ENCODE assay signal across 8 cellular contexts in the genomic region with DNA sequence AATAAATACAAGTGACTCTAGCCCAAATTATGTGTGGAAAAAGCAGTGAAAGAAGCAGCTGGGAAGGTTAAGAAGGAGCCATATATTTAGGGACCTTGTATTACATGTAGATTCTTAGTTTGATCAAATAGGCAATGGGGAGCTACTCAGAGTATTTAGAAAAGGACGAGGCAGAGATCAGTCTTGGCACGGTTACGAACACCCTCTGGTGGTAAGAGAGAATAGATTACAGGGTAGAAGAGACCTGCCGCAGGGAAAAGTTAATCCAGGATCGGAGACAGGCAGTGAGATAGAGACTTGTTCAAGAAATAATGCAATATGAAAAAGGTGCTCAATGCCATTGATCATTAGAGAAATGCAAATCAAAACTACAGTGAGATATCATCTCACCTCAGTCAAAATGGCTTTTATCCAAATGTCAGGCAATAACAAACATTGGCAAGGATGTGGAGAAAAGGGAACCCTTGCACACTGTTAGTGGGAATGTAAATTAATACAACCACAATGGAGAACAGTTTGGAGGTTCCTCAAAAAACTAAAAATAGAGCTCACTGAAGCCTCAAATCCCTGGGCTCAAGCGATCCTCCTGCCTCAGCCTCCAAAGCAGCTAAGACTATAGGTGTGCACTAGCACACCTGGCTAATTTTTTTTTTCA. TPM values are rescaled to one million over a fixed set of nuclear protein-coding genes. Genes with fewer than 3 reads are reported as not detected.
DNase-seq lines count a peak whose midpoint lies in the region; ATAC-seq and TF ChIP-seq lines count a peak whose summit lies in the region.

No MANE protein-coding gene starts in this region.

- H3K4me1 ChIP-seq in transverse colon: peaks cover 0 to 4% (median 0%) of the 10 kb centered on the region in 4 donors

- no peak for TF ChIP-seq EP300 in transverse colon (IDR thresholded peaks at IDR 0.05; ENCODE audit: low read depth)

- intact Hi-C loops in transverse colon (cut with DNase I; ENCODE audit: low total_unique reads): no loop called here

- H3K36me3 Mint-ChIP-seq in WTC11: peaks cover 7% of the 10 kb centered on the region; the same call in 1 of the 2 replicates
- H3K36me3 Mint-ChIP-seq in activated naive CD8-positive, alpha-beta T cell treated with anti-CD3 and anti-CD28 coated beads for 36 hours: peaks cover 20% of the 10 kb centered on the region

- H3K36me3 ChIP-seq in transverse colon: peaks cover 0 to 8% (median 0%) of the 10 kb centered on the region in 4 donors

- H3K4me3 Mint-ChIP-seq in WTC11: no peak overlapping the region
- H3K4me3 Mint-ChIP-seq in activated naive CD8-positive, alpha-beta T cell treated with anti-CD3 and anti-CD28 coated beads for 36 hours: no peak overlapping the region

- H3K9me3 ChIP-seq in transverse colon: no peaks in the 10 kb centered on the region

- POLR2A ChIA-PET in WTC11 (lab: Charles Lee): no interaction called here

- WGBS in transverse colon (ENCODE audit: low coverage in 1 of 2), 2 donors: 52 to 53% methylated on average over 6 of the region's 6 CpGs

- H3K27me3 Mint-ChIP-seq in WTC11 (ENCODE audit: low read depth): no peaks in the 10 kb centered on the region
- H3K27me3 Mint-ChIP-seq in activated naive CD8-positive, alpha-beta T cell treated with anti-CD3 and anti-CD28 coated beads for 36 hours: no peaks in the 10 kb centered on the region

- DNase-seq in NCI-H748 (lab: John Stamatoyannopoulos, UW; ENCODE audit: unreplicated experiment): peak; percentile 10
- no peak for DNase-seq in NCI-H748 treated with DMSO at 0.1 percent for 48 hours (lab: John Stamatoyannopoulos, UW)
- DNase-seq in WTC11 (ENCODE audit: low spot score): peak; percentile 32
- peak; percentile 17 for DNase-seq in iPS-NIHi11 (ENCODE audit: low spot score)
- no peak for DNase-seq in transverse colon
- DNase-seq in activated naive CD8-positive, alpha-beta T cell treated with anti-CD3 and anti-CD28 coated beads for 36 hours: no peak

- peak overlapping the region; percentile 67; the same call in 1 of the 2 replicates for H3K27ac Mint-ChIP-seq in WTC11
- H3K27ac Mint-ChIP-seq in activated naive CD8-positive, alpha-beta T cell treated with anti-CD3 and anti-CD28 coated beads for 36 hours: no peak overlapping the region

- no peak overlapping the region for H3K4me3 ChIP-seq in transverse colon

- peak; percentile 34; the same call in 1 of the 2 replicates for TF ChIP-seq CTCF in WTC11 (IDR thresholded peaks at IDR 0.05)
- TF ChIP-seq CTCF in transverse colon (IDR thresholded peaks at IDR 0.05): peak; percentile 22 to 49 (median 30)

- no peaks in the 10 kb centered on the region for H3K27me3 ChIP-seq in transverse colon

- TF ChIP-seq POLR2A in transverse colon (IDR thresholded peaks at IDR 0.05): no peak

- peaks cover 3% of the 10 kb centered on the region; the same call in 1 of the 2 replicates for H3K4me1 Mint-ChIP-seq in WTC11
- H3K4me1 Mint-ChIP-seq in activated naive CD8-positive, alpha-beta T cell treated with anti-CD3 and anti-CD28 coated beads for 36 hours: peaks cover 25% of the 10 kb centered on the region

- peak; percentile 97 for ATAC-seq in WTC11
- ATAC-seq in HG02763 (IDR thresholded peaks at IDR 0.05; ENCODE audit: unreplicated experiment): no peak
- no peak for ATAC-seq in GM18870 (IDR thresholded peaks at IDR 0.05; ENCODE audit: unreplicated experiment)

- in situ Hi-C loops in transverse colon (cut with MboI; ENCODE audit: low pct_ligation_motif_present in 1 of 4, low pct_unique_long_range_greater_than_20kb in 1 of 4, low sequenced_read_pairs in 3 of 4): loop anchor here in 2 of 4 donors (25.0 kb wide), 2 partner anchors 319 to 619 kb away; a partner anchor contains a TSS

- H3K9me3 Mint-ChIP-seq in WTC11: no peaks in the 10 kb centered on the region
- no peaks in the 10 kb centered on the region for H3K9me3 Mint-ChIP-seq in activated naive CD8-positive, alpha-beta T cell treated with anti-CD3 and anti-CD28 coated beads for 36 hours

- CTCF ChIA-PET in WTC11 (lab: Charles Lee): interaction anchor here (0.6 to 2.0 kb wide), 12 partner anchors 12 to 614 kb away, joined by 3 to 8 read pairs (median 4); a partner anchor contains a TSS

- H3K27ac ChIP-seq in transverse colon: no peak overlapping the region

TF ChIP-seq in WTC11, 78 proteins besides CTCF, POLR2A, EP300 and RAD21 (continues in another document):
- TF ChIP-seq ZNF416 (CRISPR knock-in tag; IDR thresholded peaks at IDR 0.05) (no peak), TEAD4 (CRISPR knock-in tag; IDR thresholded peaks at IDR 0.05) (no peak), ZBTB21 (CRISPR knock-in tag; IDR thresholded peaks at IDR 0.05; ENCODE audit: borderline replicate concordance) (no peak), HMGA2 (CRISPR knock-in tag; IDR thresholded peaks at IDR 0.05) (no peak), ZNF263 (CRISPR knock-in tag; IDR thresholded peaks at IDR 0.05; ENCODE audit: low read depth) (no peak), IRF2 (CRISPR knock-in tag; IDR thresholded peaks at IDR 0.05; ENCODE audit: borderline replicate concordance, low read depth) (no peak), ELF4 (CRISPR knock-in tag; IDR thresholded peaks at IDR 0.05; ENCODE audit: low read depth) (no peak), ZNF219 (CRISPR knock-in tag; IDR thresholded peaks at IDR 0.05; ENCODE audit: borderline replicate concordance) (no peak), JAZF1 (CRISPR knock-in tag; IDR thresholded peaks at IDR 0.05) (no peak), NFYB (CRISPR knock-in tag; conservative IDR thresholded peaks at IDR 0.05; ENCODE audit: low read depth) (no peak), PRRX2 (CRISPR knock-in tag; IDR thresholded peaks at IDR 0.05) (no peak)
- TF ChIP-seq, protein P1, sequence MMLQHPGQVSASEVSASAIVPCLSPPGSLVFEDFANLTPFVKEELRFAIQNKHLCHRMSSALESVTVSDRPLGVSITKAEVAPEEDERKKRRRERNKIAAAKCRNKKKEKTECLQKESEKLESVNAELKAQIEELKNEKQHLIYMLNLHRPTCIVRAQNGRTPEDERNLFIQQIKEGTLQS (CRISPR knock-in tag; conservative IDR thresholded peaks at IDR 0.05): no peak
- TF ChIP-seq, protein P2, sequence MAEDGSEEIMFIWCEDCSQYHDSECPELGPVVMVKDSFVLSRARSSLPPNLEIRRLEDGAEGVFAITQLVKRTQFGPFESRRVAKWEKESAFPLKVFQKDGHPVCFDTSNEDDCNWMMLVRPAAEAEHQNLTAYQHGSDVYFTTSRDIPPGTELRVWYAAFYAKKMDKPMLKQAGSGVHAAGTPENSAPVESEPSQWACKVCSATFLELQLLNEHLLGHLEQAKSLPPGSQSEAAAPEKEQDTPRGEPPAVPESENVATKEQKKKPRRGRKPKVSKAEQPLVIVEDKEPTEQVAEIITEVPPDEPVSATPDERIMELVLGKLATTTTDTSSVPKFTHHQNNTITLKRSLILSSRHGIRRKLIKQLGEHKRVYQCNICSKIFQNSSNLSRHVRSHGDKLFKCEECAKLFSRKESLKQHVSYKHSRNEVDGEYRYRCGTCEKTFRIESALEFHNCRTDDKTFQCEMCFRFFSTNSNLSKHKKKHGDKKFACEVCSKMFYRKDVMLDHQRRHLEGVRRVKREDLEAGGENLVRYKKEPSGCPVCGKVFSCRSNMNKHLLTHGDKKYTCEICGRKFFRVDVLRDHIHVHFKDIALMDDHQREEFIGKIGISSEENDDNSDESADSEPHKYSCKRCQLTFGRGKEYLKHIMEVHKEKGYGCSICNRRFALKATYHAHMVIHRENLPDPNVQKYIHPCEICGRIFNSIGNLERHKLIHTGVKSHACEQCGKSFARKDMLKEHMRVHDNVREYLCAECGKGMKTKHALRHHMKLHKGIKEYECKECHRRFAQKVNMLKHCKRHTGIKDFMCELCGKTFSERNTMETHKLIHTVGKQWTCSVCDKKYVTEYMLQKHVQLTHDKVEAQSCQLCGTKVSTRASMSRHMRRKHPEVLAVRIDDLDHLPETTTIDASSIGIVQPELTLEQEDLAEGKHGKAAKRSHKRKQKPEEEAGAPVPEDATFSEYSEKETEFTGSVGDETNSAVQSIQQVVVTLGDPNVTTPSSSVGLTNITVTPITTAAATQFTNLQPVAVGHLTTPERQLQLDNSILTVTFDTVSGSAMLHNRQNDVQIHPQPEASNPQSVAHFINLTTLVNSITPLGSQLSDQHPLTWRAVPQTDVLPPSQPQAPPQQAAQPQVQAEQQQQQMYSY (CRISPR knock-in tag; IDR thresholded peaks at IDR 0.05): no peak
- TF ChIP-seq, protein P3, sequence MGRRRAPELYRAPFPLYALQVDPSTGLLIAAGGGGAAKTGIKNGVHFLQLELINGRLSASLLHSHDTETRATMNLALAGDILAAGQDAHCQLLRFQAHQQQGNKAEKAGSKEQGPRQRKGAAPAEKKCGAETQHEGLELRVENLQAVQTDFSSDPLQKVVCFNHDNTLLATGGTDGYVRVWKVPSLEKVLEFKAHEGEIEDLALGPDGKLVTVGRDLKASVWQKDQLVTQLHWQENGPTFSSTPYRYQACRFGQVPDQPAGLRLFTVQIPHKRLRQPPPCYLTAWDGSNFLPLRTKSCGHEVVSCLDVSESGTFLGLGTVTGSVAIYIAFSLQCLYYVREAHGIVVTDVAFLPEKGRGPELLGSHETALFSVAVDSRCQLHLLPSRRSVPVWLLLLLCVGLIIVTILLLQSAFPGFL (CRISPR knock-in tag; IDR thresholded peaks at IDR 0.05; ENCODE audit: borderline replicate concordance): no peak
- TF ChIP-seq, protein P4, sequence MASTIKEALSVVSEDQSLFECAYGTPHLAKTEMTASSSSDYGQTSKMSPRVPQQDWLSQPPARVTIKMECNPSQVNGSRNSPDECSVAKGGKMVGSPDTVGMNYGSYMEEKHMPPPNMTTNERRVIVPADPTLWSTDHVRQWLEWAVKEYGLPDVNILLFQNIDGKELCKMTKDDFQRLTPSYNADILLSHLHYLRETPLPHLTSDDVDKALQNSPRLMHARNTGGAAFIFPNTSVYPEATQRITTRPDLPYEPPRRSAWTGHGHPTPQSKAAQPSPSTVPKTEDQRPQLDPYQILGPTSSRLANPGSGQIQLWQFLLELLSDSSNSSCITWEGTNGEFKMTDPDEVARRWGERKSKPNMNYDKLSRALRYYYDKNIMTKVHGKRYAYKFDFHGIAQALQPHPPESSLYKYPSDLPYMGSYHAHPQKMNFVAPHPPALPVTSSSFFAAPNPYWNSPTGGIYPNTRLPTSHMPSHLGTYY (CRISPR knock-in tag; IDR thresholded peaks at IDR 0.05): no peak

RNA-seq across cellular contexts. Expression of a gene that starts 12.0 kb away (rescaled TPM):
- total RNA-seq in WTC11 (2021): 16.0 to 19.1 TPM (median 16.7 TPM) in 3 replicates
- total RNA-seq in transverse colon: 10 to 100 TPM in 3 of 4 donors, 1 to 10 TPM in 1; 9.6 to 22.9 (median 16.2) TPM
- total RNA-seq in activated naive CD8-positive, alpha-beta T cell treated with anti-CD3 and anti-CD28 coated beads for 36 hours: 10 to 100 TPM; 36.8 to 38.6 TPM

RNA-seq across cellular contexts. Expression of a gene that starts 44.7 kb away (rescaled TPM):
- 11.8 to 13.4 TPM (median 12.1 TPM) in 3 replicates for total RNA-seq in WTC11 (2021)
- 10 to 100 TPM; 15.7 to 46.4 (median 45.7) TPM for total RNA-seq in transverse colon
- 1 to 10 TPM; 5.4 TPM for total RNA-seq in activated naive CD8-positive, alpha-beta T cell treated with anti-CD3 and anti-CD28 coated beads for 36 hours

Comparison
In these comparisons a context has a peak if more than half of its experiments do, and no peak if none do; other contexts are left out.
1. DNase-seq: peak in NCI-H748 (single experiment), WTC11 (single experiment) and iPS-NIHi11 (single experiment); none in NCI-H748 treated with DMSO at 0.1 percent for 48 hours (single experiment), transverse colon (single experiment) and activated naive CD8-positive, alpha-beta T cell treated with anti-CD3 and anti-CD28 coated beads for 36 hours (single experiment).